In genomic region chr17:32546031-32546444, GRCh38 we compare ENCODE assay signal across 11 cellular contexts. TPM values are rescaled to one million over a fixed set of nuclear protein-coding genes. Genes with fewer than 3 reads are reported as not detected.
DNase-seq lines count a peak whose midpoint lies in the region; ATAC-seq and TF ChIP-seq lines count a peak whose summit lies in the region.
"Had no signal": no experiment of that assay in that cellular context is flagged by ENCODE, and none has a peak within 500 bp of the region (broad histone marks: within the 10 kb centered on the region; RNA-seq: fewer than 3 reads in every experiment).

No MANE protein-coding gene starts in this region.

- TF ChIP-seq EP300 in SK-N-SH (IDR thresholded peaks at IDR 0.05; ENCODE audit: borderline replicate concordance in 1 of 2, low read depth in 1 of 2, low read length in 1 of 2), result no peak

- H3K27ac ChIP-seq in SK-N-SH (ENCODE audit: low read depth in 2 of 2, low read length in 1 of 2), result peak overlapping the region in 1 of 2 experiments; percentile 50; a peak in 2 of 4 replicates
- H3K27ac ChIP-seq in iPS-20b (ENCODE audit: low read length), result no peak overlapping the region
- H3K27ac ChIP-seq in temporal lobe (ENCODE audit: low read depth, low read length), result peak overlapping the region; percentile 74

- no peak overlapping the region for H3K9ac ChIP-seq in SK-N-SH
- peak overlapping the region; percentile 33; the same call in 1 of the 2 replicates for H3K9ac ChIP-seq in iPS-20b (ENCODE audit: low read depth, low read length)

- no peak for TF ChIP-seq RAD21 in SK-N-SH (IDR thresholded peaks at IDR 0.05; ENCODE audit: low read length)

- H3K36me3 ChIP-seq in SK-N-SH (replicated peaks in 1 of 2; ENCODE audit: control insufficient read depth in 1 of 2, insufficient read depth in 2 of 2, low read length in 1 of 2) (no peaks in the 10 kb centered on the region), iPS-20b (ENCODE audit: insufficient read depth, low read depth, low read length) (no peaks in the 10 kb centered on the region)

- H3K27me3 ChIP-seq in SK-N-SH (ENCODE audit: insufficient read depth) (no peaks in the 10 kb centered on the region), iPS-20b (ENCODE audit: insufficient read depth, low read length) (no peaks in the 10 kb centered on the region)

- H3K4me1 ChIP-seq in SK-N-SH (ENCODE audit: control insufficient read depth in 1 of 2, insufficient read depth in 2 of 2, low read depth in 1 of 2, low read length in 1 of 2) (peaks cover 0 to 6% of the 10 kb centered on the region in 2 experiments; a peak in 1 of 4 replicates), iPS-20b (ENCODE audit: insufficient read depth, low read length) (peaks cover 32% of the 10 kb centered on the region)

- H3K9me2 ChIP-seq in SK-N-SH, result no peaks in the 10 kb centered on the region

- no peak for TF ChIP-seq CTCF in SK-N-SH (IDR thresholded peaks at IDR 0.05)

- POLR2A ChIA-PET in SK-N-SH (lab: Yijun Ruan, JAX), result interaction anchor here (1.4 kb wide), 1 partner anchor 59 kb away, joined by 7 read pairs; the partner anchor contains the start of gene CDK5R1

- H4K20me1 ChIP-seq in SK-N-SH (ENCODE audit: insufficient read depth), result no peaks in the 10 kb centered on the region

- DNase-seq in SK-N-SH (peak; percentile 64), RPMI7951 (ENCODE audit: low read depth) (peak; percentile 20), Right ventricle myocardium inferior (ENCODE audit: missing footprints) (no peak)
- DNase-seq in activated CD4-positive, alpha-beta T cell treated with anti-CD3 and anti-CD28 coated beads for 4 hours, result no peak
- DNase-seq: activated naive CD8-positive, alpha-beta T cell treated with anti-CD3 and anti-CD28 coated beads, Interleukin-2, amount 10 ng/mL, durations not matched to agents 7 days and 5 days; mucosa of descending colon; T1000 had no signal

- no peaks in the 10 kb centered on the region for H3K9me3 ChIP-seq in SK-N-SH
- no peaks in the 10 kb centered on the region for H3K9me3 ChIP-seq in iPS-20b (ENCODE audit: insufficient read depth, low read depth, low read length)
- H3K9me3 ChIP-seq: mucosa of descending colon had no signal

- no peak overlapping the region for H3K4me2 ChIP-seq in SK-N-SH

- H3K4me3 ChIP-seq in SK-N-SH (ENCODE audit: low read depth in 2 of 2, low read length in 1 of 2), result no peak overlapping the region
- peak overlapping the region; percentile 37; the same call in 1 of the 2 replicates for H3K4me3 ChIP-seq in iPS-20b (ENCODE audit: low read length)
- H3K4me3 ChIP-seq: mucosa of descending colon had no signal

- no peaks in the 10 kb centered on the region for H3K79me2 ChIP-seq in SK-N-SH (ENCODE audit: insufficient read depth)

- WGBS in SK-N-SH (ENCODE audit: low lambda C conversion rate), result 38% methylated on average over 6 of the region's 8 CpGs

- no peaks in the 10 kb centered on the region for H3F3A ChIP-seq in SK-N-SH (replicated peaks; ENCODE audit: insufficient read depth)

- CTCF ChIA-PET in SK-N-SH (lab: Yijun Ruan, JAX), result interaction anchor here (0.6 to 1.9 kb wide), 5 partner anchors 13 to 1021 kb away, joined by 3 to 6 read pairs (median 3); no protein-coding TSS in a partner anchor

- intact Hi-C loops in Right ventricle myocardium inferior (cut with DNase I), result no loop called here

- H2AFZ ChIP-seq in SK-N-SH (ENCODE audit: low read depth), result no peak overlapping the region

- ATAC-seq in SK-N-SH treated with all-trans-retinoic acid at 6 μM for 48 hours, result no peak
- ATAC-seq in Right ventricle myocardium inferior, result no peak
- no peak for ATAC-seq in GM21447 (IDR thresholded peaks at IDR 0.05; ENCODE audit: unreplicated experiment)
- ATAC-seq: mucosa of descending colon had no signal

TF ChIP-seq in SK-N-SH, 30 proteins besides CTCF, POLR2A, EP300 and RAD21:
- no peak for TF ChIP-seq FOXJ3 (CRISPR knock-in tag; IDR thresholded peaks at IDR 0.05)

TF ChIP-seq in SK-N-SH treated with all-trans-retinoic acid at 6 μM for 48 hours, 23 proteins besides CTCF, POLR2A, EP300 and RAD21:
- TF ChIP-seq TOX (CRISPR knock-in tag; IDR thresholded peaks at IDR 0.05; ENCODE audit: borderline replicate concordance) (no peak), ZNF8 (CRISPR knock-in tag; IDR thresholded peaks at IDR 0.05) (no peak), TSHZ2 (CRISPR knock-in tag; IDR thresholded peaks at IDR 0.05) (no peak), SNAI2 (CRISPR knock-in tag; IDR thresholded peaks at IDR 0.05) (no peak)

RNA-seq across cellular contexts. Expression of gene CDK5R1, which starts 59.2 kb away (rescaled TPM):
- polyA plus RNA-seq in SK-N-SH (2012; rRNA removed), result 1.0 and 1.4 TPM in 2 replicates
- polyA plus RNA-seq in SK-N-SH (2012; cell fraction: cytosol; rRNA removed), result 1.3 and 2.0 TPM in 2 replicates
- polyA plus RNA-seq in SK-N-SH (2012; cell fraction: nucleus; rRNA removed), result 2.4 and 2.9 TPM in 2 replicates
- total RNA-seq in RPMI7951 (2014; rRNA removed; shearing (Covaris generic)), result 2.9 and 3.4 TPM in 2 replicates
- total RNA-seq in temporal lobe (224 TPM), Right ventricle myocardium inferior (1.3 TPM)

Comparison
In these comparisons a context has a peak if more than half of its experiments do, and no peak if none do; other contexts are left out.
1. DNase-seq: peak in SK-N-SH (single experiment) and RPMI7951 (single experiment); none in Right ventricle myocardium inferior (single experiment) and activated CD4-positive, alpha-beta T cell treated with anti-CD3 and anti-CD28 coated beads for 4 hours (0 of 2).
2. RNA of gene CDK5R1, which starts 59.2 kb away (total RNA-seq): 224 TPM in temporal lobe (single experiment); 2.9 to 3.4 TPM in RPMI7951 and 1.3 TPM in Right ventricle myocardium inferior (single experiment); every median in the first group is over 10 times any median in the second.